Comparison of ENCODE assay signal across 22 cellular contexts in the genomic region with DNA sequence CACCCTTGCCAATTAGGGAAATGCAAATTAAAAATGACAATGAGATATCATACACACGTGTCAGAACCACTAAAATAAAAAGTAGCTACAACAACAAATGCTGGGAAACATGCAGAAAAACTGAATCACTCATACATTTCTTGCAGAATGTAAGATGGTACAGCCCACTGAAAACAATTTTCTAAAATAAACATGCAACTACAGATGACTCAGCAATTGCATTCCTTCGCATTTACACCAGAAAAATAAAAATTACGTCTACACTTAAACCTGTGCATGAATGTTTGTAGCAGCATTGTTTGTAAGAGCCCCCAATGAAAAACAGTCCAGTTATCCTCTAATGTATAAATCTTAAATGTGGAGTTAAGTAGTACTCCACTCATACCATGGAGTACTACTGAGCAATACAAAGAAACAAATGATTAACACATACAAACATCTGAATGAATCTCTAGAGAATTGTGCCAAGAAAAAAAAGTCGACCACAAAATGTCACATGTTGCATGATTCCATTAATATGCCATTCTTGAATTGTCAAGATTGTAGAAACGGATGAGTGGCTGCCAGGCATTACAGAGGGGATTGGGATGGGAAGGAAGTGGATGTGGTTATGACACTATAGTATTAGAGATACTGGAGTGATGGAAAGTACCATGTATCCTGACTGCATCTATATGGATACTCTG.
DNase-seq lines count a peak whose midpoint lies in the region; ATAC-seq, FAIRE-seq and TF ChIP-seq lines count a peak whose summit lies in the region.
"Had no signal": no experiment of that assay in that cellular context is flagged by ENCODE, and none has a peak within 500 bp of the region (broad histone marks: within the 10 kb centered on the region; RNA-seq: fewer than 3 reads in every experiment).

No MANE protein-coding gene starts in this region.

- no peak overlapping the region for H3K4me3 Mint-ChIP-seq in activated CD8-positive, alpha-beta memory T cell treated with anti-CD3 and anti-CD28 coated beads, Interleukin-2, amount 10 ng/mL, durations not matched to agents 7 days and 5 days
- H3K4me3 Mint-ChIP-seq: activated B cell treated with CpG ODN at 0.5 μM for 24 hours; activated CD4-positive, alpha-beta memory T cell treated with anti-CD3 and anti-CD28 coated beads, Interleukin-2, amount 10 ng/mL, durations not matched to agents 7 days and 5 days; activated naive CD4-positive, alpha-beta T cell treated with anti-CD3 and anti-CD28 coated beads, Interleukin-2, amount 50 U/mL, for 24 hours; brain; type B pancreatic cell had no signal

- H3K27ac Mint-ChIP-seq in activated CD8-positive, alpha-beta memory T cell treated with anti-CD3 and anti-CD28 coated beads, Interleukin-2, amount 10 ng/mL, durations not matched to agents 7 days and 5 days = no peak overlapping the region
- H3K27ac Mint-ChIP-seq: activated B cell treated with CpG ODN at 0.5 μM for 24 hours; activated CD4-positive, alpha-beta memory T cell treated with anti-CD3 and anti-CD28 coated beads, Interleukin-2, amount 10 ng/mL, durations not matched to agents 7 days and 5 days; activated naive CD4-positive, alpha-beta T cell treated with anti-CD3 and anti-CD28 coated beads, Interleukin-2, amount 50 U/mL, for 24 hours; brain; type B pancreatic cell had no signal

- H3K36me3 Mint-ChIP-seq in activated CD8-positive, alpha-beta memory T cell treated with anti-CD3 and anti-CD28 coated beads, Interleukin-2, amount 10 ng/mL, durations not matched to agents 7 days and 5 days = no peaks in the 10 kb centered on the region
- H3K36me3 Mint-ChIP-seq: activated naive CD4-positive, alpha-beta T cell treated with anti-CD3 and anti-CD28 coated beads, Interleukin-2, amount 50 U/mL, for 24 hours; brain; type B pancreatic cell had no signal

- no peak overlapping the region for H3K4me3 ChIP-seq in epithelial cell of proximal tubule (ENCODE audit: low read depth, low read length)
- H3K4me3 ChIP-seq: prostate gland, smooth muscle cell had no signal

- FAIRE-seq in urothelium cell line (lab: Jason Lieb, UNC) = peak; percentile 40
- FAIRE-seq: HTR-8/SVneo had no signal

- DNase-seq in NCI-H2171 treated with DMSO at 0.1 percent for 48 hours (lab: John Stamatoyannopoulos, UW) (peak; percentile 22), NCI-H2171 (lab: John Stamatoyannopoulos, UW) (no peak), RPMI7951 (ENCODE audit: low read depth) (peak; percentile 81), epithelial cell of proximal tubule (ENCODE audit: low read depth) (peak; percentile 20), urothelium cell line (ENCODE audit: low spot score) (peak; percentile 56), NCI-H1417 treated with DMSO at 0.1 percent for 48 hours (lab: John Stamatoyannopoulos, UW) (no peak)
- DNase-seq in activated CD8-positive, alpha-beta memory T cell treated with anti-CD3 and anti-CD28 coated beads, Interleukin-2, amount 10 ng/mL, durations not matched to agents 7 days and 5 days = no peak
- DNase-seq: activated B cell treated with CpG ODN at 0.5 μM for 24 hours; activated CD4-positive, alpha-beta memory T cell treated with anti-CD3 and anti-CD28 coated beads, Interleukin-2, amount 10 ng/mL, durations not matched to agents 7 days and 5 days; activated T-cell treated with anti-CD3 and anti-CD28 coated beads, Interleukin-2, amount 50 U/mL, for 48 hours; C1 segment of cervical spinal cord; left colon; NCI-H774; stimulated activated CD4-positive, alpha-beta T cell treated with anti-CD3 and anti-CD28 coated beads, Interleukin-4, amount 100 ng/mL, for 24 hours; T-helper 2 cell had no signal

- no peaks in the 10 kb centered on the region for H3K27me3 Mint-ChIP-seq in activated CD8-positive, alpha-beta memory T cell treated with anti-CD3 and anti-CD28 coated beads, Interleukin-2, amount 10 ng/mL, durations not matched to agents 7 days and 5 days
- H3K27me3 Mint-ChIP-seq: activated B cell treated with CpG ODN at 0.5 μM for 24 hours; activated CD4-positive, alpha-beta memory T cell treated with anti-CD3 and anti-CD28 coated beads, Interleukin-2, amount 10 ng/mL, durations not matched to agents 7 days and 5 days; activated naive CD4-positive, alpha-beta T cell treated with anti-CD3 and anti-CD28 coated beads, Interleukin-2, amount 50 U/mL, for 24 hours; type B pancreatic cell had no signal

- TF ChIP-seq CTCF in epithelial cell of proximal tubule (conservative IDR thresholded peaks at IDR 0.05; ENCODE audit: low read depth, low read length) = no peak

- H3K9me3 Mint-ChIP-seq in activated CD8-positive, alpha-beta memory T cell treated with anti-CD3 and anti-CD28 coated beads, Interleukin-2, amount 10 ng/mL, durations not matched to agents 7 days and 5 days (ENCODE audit: low read depth) = peaks cover 9% of the 10 kb centered on the region

- CTCF ChIA-PET in activated CD8-positive, alpha-beta memory T cell treated with anti-CD3 and anti-CD28 coated beads, Interleukin-2, amount 10 ng/mL, durations not matched to agents 7 days and 5 days (lab: Charles Lee) = no interaction called here

- H3K4me1 Mint-ChIP-seq in activated CD8-positive, alpha-beta memory T cell treated with anti-CD3 and anti-CD28 coated beads, Interleukin-2, amount 10 ng/mL, durations not matched to agents 7 days and 5 days = no peaks in the 10 kb centered on the region
- H3K4me1 Mint-ChIP-seq: activated B cell treated with CpG ODN at 0.5 μM for 24 hours; activated CD4-positive, alpha-beta memory T cell treated with anti-CD3 and anti-CD28 coated beads, Interleukin-2, amount 10 ng/mL, durations not matched to agents 7 days and 5 days; activated naive CD4-positive, alpha-beta T cell treated with anti-CD3 and anti-CD28 coated beads, Interleukin-2, amount 50 U/mL, for 24 hours; brain had no signal

- no peak for ATAC-seq in GM19452 (IDR thresholded peaks at IDR 0.05; ENCODE audit: unreplicated experiment)
- ATAC-seq in activated CD8-positive, alpha-beta memory T cell treated with anti-CD3 and anti-CD28 coated beads, Interleukin-2, amount 10 ng/mL, durations not matched to agents 7 days and 5 days = no peak
- ATAC-seq: left colon had no signal

Comparison
In these comparisons a context has a peak if more than half of its experiments do, and no peak if none do; other contexts are left out.
1. DNase-seq: peak in NCI-H2171 treated with DMSO at 0.1 percent for 48 hours (single experiment), RPMI7951 (single experiment), epithelial cell of proximal tubule (single experiment) and urothelium cell line (single experiment); none in NCI-H2171 (single experiment), NCI-H1417 treated with DMSO at 0.1 percent for 48 hours (single experiment) and activated CD8-positive, alpha-beta memory T cell treated with anti-CD3 and anti-CD28 coated beads, Interleukin-2, amount 10 ng/mL, durations not matched to agents 7 days and 5 days (single experiment).